ENCODE assay signal across 8 cellular contexts in the genomic region with DNA sequence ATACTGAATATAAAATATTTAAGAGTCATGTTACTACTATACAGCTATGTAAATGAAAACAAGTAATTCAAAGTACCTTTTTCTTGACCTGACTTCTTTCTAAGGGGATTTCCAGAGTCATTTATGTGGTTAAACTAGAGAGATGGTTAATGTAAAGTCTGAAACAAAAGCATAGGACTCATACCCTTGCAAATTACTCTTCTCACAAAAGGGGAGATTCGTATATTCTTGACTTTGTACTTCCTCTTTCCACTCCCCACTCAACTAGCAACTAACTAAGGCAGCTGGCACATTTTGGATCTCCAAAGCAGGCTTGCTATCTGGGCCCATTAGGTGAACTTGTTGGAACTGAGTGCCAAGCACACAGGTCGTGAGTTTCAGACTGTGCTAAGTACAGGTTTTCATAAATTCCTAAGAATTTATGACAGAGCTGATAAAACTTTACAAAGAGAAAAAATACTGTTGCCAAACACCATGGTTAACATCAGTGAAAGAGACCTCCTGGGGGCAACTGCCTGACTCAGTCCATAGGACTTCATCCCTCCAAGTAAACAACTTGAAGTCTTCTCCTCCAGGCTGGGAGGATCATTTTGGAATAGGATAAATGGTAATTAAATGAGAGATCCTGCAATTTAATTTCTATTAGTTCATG.
A peak's percentile ranks its signal among the peaks of the same experiment; 100 is the strongest.
DNase-seq lines count a peak whose midpoint lies in the region; ATAC-seq and TF ChIP-seq lines count a peak whose summit lies in the region.

No MANE protein-coding gene starts in this region.

- peaks cover 0 to 3% (median 0%) of the 10 kb centered on the region in 3 donors for H3K27me3 Mint-ChIP-seq in immature natural killer cell (ENCODE audit: low read depth in 3 of 3)

- H3K9me2 ChIP-seq in Loucy (replicated peaks; ENCODE audit: low read depth, low read length) = no peaks in the 10 kb centered on the region

- ATAC-seq in GM18520 (IDR thresholded peaks at IDR 0.05; ENCODE audit: unreplicated experiment) (peak; percentile 98), HG02588 (IDR thresholded peaks at IDR 0.05; ENCODE audit: unreplicated experiment) (peak; percentile 99), Right ventricle myocardium superior (ENCODE audit: poor library complexity) (no peak)

- TF ChIP-seq CTCF in Loucy (conservative IDR thresholded peaks at IDR 0.05; ENCODE audit: low read length) = no peak

- no peaks in the 10 kb centered on the region for H3F3A ChIP-seq in Loucy (ENCODE audit: low read depth)

- no peaks in the 10 kb centered on the region for H3K79me2 ChIP-seq in Loucy (ENCODE audit: insufficient read depth, low read length)

- peaks cover 20% of the 10 kb centered on the region for H3K4me1 ChIP-seq in Loucy (ENCODE audit: insufficient read depth, low read length, poor library complexity, severe bottlenecking)

- no peaks in the 10 kb centered on the region for H3K9me3 ChIP-seq in Loucy (ENCODE audit: insufficient read depth, low read depth, low read length)

- H2AFZ ChIP-seq in Loucy (ENCODE audit: low read length) = 0 out of 2 replicates have a peak overlapping the region, but pooled peaks have one; percentile 14

- H3K9ac ChIP-seq in Loucy (ENCODE audit: low read depth, low read length, poor library complexity, severe bottlenecking) = no peak overlapping the region

- no peak overlapping the region for H3K4me3 ChIP-seq in Loucy (ENCODE audit: low read length, poor library complexity, severe bottlenecking)
- H3K4me3 ChIP-seq in H7 (ENCODE audit: insufficient read depth, low read depth, low read length) = no peak overlapping the region

- no peaks in the 10 kb centered on the region for H4K20me1 ChIP-seq in Loucy (ENCODE audit: insufficient read depth, low read length, poor library complexity, severe bottlenecking)

- H3K9me3 Mint-ChIP-seq in immature natural killer cell = peaks cover 0 to 2% (median 0%) of the 10 kb centered on the region in 6 donors

- H3K36me3 Mint-ChIP-seq in immature natural killer cell = peaks cover 9 to 13% (median 12%) of the 10 kb centered on the region in 3 donors

- peak; percentile 3 to 8 (median 7) for DNase-seq in immature natural killer cell
- DNase-seq in stimulated activated CD4-positive, alpha-beta T cell treated with anti-CD3 and anti-CD28 coated beads, Interleukin-2, amount 100 ng/mL, for 24 hours = no peak
- no peak for DNase-seq in H7
- DNase-seq in Right ventricle myocardium superior = no peak
- DNase-seq in cerebellar nuclear complex (lab: John Stamatoyannopoulos, UW) = no peak

- H3K27me3 ChIP-seq in Loucy (ENCODE audit: insufficient read depth, low read length, poor library complexity, severe bottlenecking) (no peaks in the 10 kb centered on the region), H7 (ENCODE audit: control insufficient read depth, insufficient read depth, low read length) (no peaks in the 10 kb centered on the region)

- peak overlapping the region; percentile 64 to 87 (median 82) for H3K27ac Mint-ChIP-seq in immature natural killer cell

- peak overlapping the region; percentile 59 to 75 (median 71) for H3K4me3 Mint-ChIP-seq in immature natural killer cell

- H3K4me2 ChIP-seq in Loucy (ENCODE audit: low read depth, low read length, poor library complexity, severe bottlenecking) = peak overlapping the region; percentile 3

- H3K36me3 ChIP-seq in Loucy (ENCODE audit: insufficient read depth, low read length) (no peaks in the 10 kb centered on the region), H7 (replicated peaks; ENCODE audit: control insufficient read depth, insufficient read depth, low read length) (no peaks in the 10 kb centered on the region)

- peaks cover 48 to 51% of the 10 kb centered on the region in 2 donors for H3K4me1 Mint-ChIP-seq in immature natural killer cell

- intact Hi-C loops in Right ventricle myocardium superior (cut with DNase I) = no loop called here

Comparison
In these comparisons a context has a peak if more than half of its experiments do, and no peak if none do; other contexts are left out.
1. DNase-seq: peak in immature natural killer cell (3 of 3); none in stimulated activated CD4-positive, alpha-beta T cell treated with anti-CD3 and anti-CD28 coated beads, Interleukin-2, amount 100 ng/mL, for 24 hours (0 of 2), H7 (single experiment), Right ventricle myocardium superior (single experiment) and cerebellar nuclear complex (0 of 2).